ENCODE assay signal across 24 cellular contexts in the genomic region with DNA sequence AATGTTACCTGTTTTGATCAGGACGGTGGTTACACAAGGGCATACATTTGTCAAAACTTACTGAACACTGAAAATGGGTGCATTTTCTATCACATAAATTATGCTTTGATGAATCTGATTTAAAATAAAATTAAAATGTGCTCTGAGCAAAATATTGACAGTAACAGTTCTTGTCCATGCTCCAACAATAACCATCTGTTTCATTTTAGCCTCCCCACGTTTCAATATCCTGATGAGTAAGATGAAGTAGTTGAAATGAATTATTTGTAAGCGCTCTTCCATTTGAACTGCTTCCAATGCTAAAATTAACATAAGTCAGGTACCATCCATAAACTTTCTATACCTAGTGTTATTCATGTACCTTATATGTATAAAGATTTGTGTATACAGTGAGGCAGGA.
"Had no signal": no experiment of that assay in that cellular context is flagged by ENCODE, and none has a peak within 500 bp of the region (broad histone marks: within the 10 kb centered on the region; RNA-seq: fewer than 3 reads in every experiment).

No MANE protein-coding gene starts in this region.

- H3K4me1 Mint-ChIP-seq: nephron progenitor cell, WTC11 had no signal

- DNase-seq: activated CD4-positive, alpha-beta T cell treated with anti-CD3 and anti-CD28 coated beads for 4 hours; activated CD4-positive, alpha-beta T cell treated with anti-CD3 and anti-CD28 coated beads, Interleukin-2, amount 50 U/mL, for 48 hours; activated effector memory CD4-positive, alpha-beta T cell treated with Interleukin-2 at 50 U/mL for 16 hours; activated naive CD4-positive, alpha-beta T cell treated with anti-CD3 and anti-CD28 coated beads for 36 hours; activated naive CD8-positive, alpha-beta T cell treated with anti-CD3 and anti-CD28 coated beads, Interleukin-2, amount 50 U/mL, for 24 hours; activated T-cell treated with anti-CD3 and anti-CD28 coated beads, Interleukin-2, amount 50 U/mL, for 48 hours; anterior cingulate cortex; body of pancreas; effector CD4-positive, alpha-beta T cell; foreskin melanocyte; glutamatergic neuron; left ventricle myocardium inferior; nephron progenitor cell; right cardiac atrium; stimulated activated CD4-positive, alpha-beta T cell treated with anti-CD3 and anti-CD28 coated beads, Interleukin-4, amount 100 ng/mL, for 24 hours; substantia nigra; T-helper 9 cell; thyroid gland had no signal

- H3K4me1 ChIP-seq: parathyroid adenoma, thyroid gland had no signal

- H3K36me3 ChIP-seq: left ventricle myocardium inferior, thyroid gland had no signal

- H3K4me3 Mint-ChIP-seq: activated naive CD4-positive, alpha-beta T cell treated with anti-CD3 and anti-CD28 coated beads for 36 hours; activated naive CD8-positive, alpha-beta T cell treated with anti-CD3 and anti-CD28 coated beads, Interleukin-2, amount 50 U/mL, for 24 hours; dendritic cell treated with granulocyte-macrophage colony-stimulating factor and Interleukin-4, amounts not matched to agents 40 ng/mL and 50 ng/mL, for 4 days; nephron progenitor cell; stimulated activated naive CD8-positive, alpha-beta T cell treated with anti-CD3 and anti-CD28 coated beads, Interleukin-15, Interleukin-2, amounts not matched to agents 100 ng/mL and 50 ng/mL, for 24 hours; WTC11 had no signal

- H3K27ac ChIP-seq: body of pancreas, hepatocyte, left ventricle myocardium inferior, parathyroid adenoma, thyroid gland had no signal

- ATAC-seq: activated naive CD8-positive, alpha-beta T cell treated with anti-CD3 and anti-CD28 coated beads, Interleukin-2, amount 50 U/mL, for 24 hours; body of pancreas; esophagus mucosa; right cardiac atrium; WTC11 had no signal

- H3K9me3 Mint-ChIP-seq: activated naive CD8-positive, alpha-beta T cell treated with anti-CD3 and anti-CD28 coated beads, Interleukin-2, amount 50 U/mL, for 24 hours; stimulated activated naive CD8-positive, alpha-beta T cell treated with anti-CD3 and anti-CD28 coated beads, Interleukin-15, Interleukin-2, amounts not matched to agents 100 ng/mL and 50 ng/mL, for 24 hours had no signal

- H3K9me3 ChIP-seq: body of pancreas, thyroid gland had no signal

- H3K27me3 ChIP-seq: body of pancreas, hepatocyte, thyroid gland had no signal

- H3K27me3 Mint-ChIP-seq: activated naive CD8-positive, alpha-beta T cell treated with anti-CD3 and anti-CD28 coated beads, Interleukin-2, amount 50 U/mL, for 24 hours; dendritic cell treated with granulocyte-macrophage colony-stimulating factor and Interleukin-4, amounts not matched to agents 40 ng/mL and 50 ng/mL, for 4 days; stimulated activated naive CD8-positive, alpha-beta T cell treated with anti-CD3 and anti-CD28 coated beads, Interleukin-15, Interleukin-2, amounts not matched to agents 100 ng/mL and 50 ng/mL, for 24 hours had no signal

- H3K9ac ChIP-seq: parathyroid adenoma had no signal

- H3K4me3 ChIP-seq: body of pancreas, hepatocyte, left ventricle myocardium inferior, thyroid gland had no signal

- H3K27ac Mint-ChIP-seq: activated naive CD4-positive, alpha-beta T cell treated with anti-CD3 and anti-CD28 coated beads for 36 hours; activated naive CD8-positive, alpha-beta T cell treated with anti-CD3 and anti-CD28 coated beads, Interleukin-2, amount 50 U/mL, for 24 hours; dendritic cell treated with granulocyte-macrophage colony-stimulating factor and Interleukin-4, amounts not matched to agents 40 ng/mL and 50 ng/mL, for 4 days; nephron progenitor cell; stimulated activated naive CD8-positive, alpha-beta T cell treated with anti-CD3 and anti-CD28 coated beads, Interleukin-15, Interleukin-2, amounts not matched to agents 100 ng/mL and 50 ng/mL, for 24 hours; WTC11 had no signal
